8 cellular contexts compared by ENCODE assay signal in genomic region chr17:18261659-18262058, GRCh38. TPM values are rescaled to one million over a fixed set of nuclear protein-coding genes. Genes with fewer than 3 reads are reported as not detected.
DNase-seq lines count a peak whose midpoint lies in the region; ATAC-seq and TF ChIP-seq lines count a peak whose summit lies in the region.

No MANE protein-coding gene starts in this region.

- no peak for TF ChIP-seq POLR2A in adrenal gland (IDR thresholded peaks at IDR 0.05)

- TF ChIP-seq CTCF in adrenal gland (IDR thresholded peaks at IDR 0.05) (no peak), liver (IDR thresholded peaks at IDR 0.05; ENCODE audit: low read depth, low read length, missing input control) (no peak), tibial artery (IDR thresholded peaks at IDR 0.05) (no peak)

- H3K27me3 Mint-ChIP-seq in activated T-cell treated with anti-CD3 and anti-CD28 coated beads, Interleukin-2, amount 50 U/mL, for 24 hours = no peaks in the 10 kb centered on the region

- peaks cover 42% of the 10 kb centered on the region for H3K4me1 Mint-ChIP-seq in activated T-cell treated with anti-CD3 and anti-CD28 coated beads, Interleukin-2, amount 50 U/mL, for 24 hours (ENCODE audit: low read depth)

- peak overlapping the region; percentile 80 for H3K4me3 Mint-ChIP-seq in activated T-cell treated with anti-CD3 and anti-CD28 coated beads, Interleukin-2, amount 50 U/mL, for 24 hours

- DNase-seq in activated T-cell treated with anti-CD3 and anti-CD28 coated beads, Interleukin-2, amount 50 U/mL, for 24 hours = no peak
- no peak for DNase-seq in activated T-cell treated with anti-CD3 and anti-CD28 coated beads, Interleukin-2, amount 50 U/mL, for 1 hour
- DNase-seq in adrenal gland (no peak), tibial artery (no peak), DMS79 (lab: John Stamatoyannopoulos, UW) (no peak)

- H3K4me1 ChIP-seq in adrenal gland (replicated peaks in 1 of 2) (peaks cover 36 to 46% of the 10 kb centered on the region in 2 donors), liver (ENCODE audit: control insufficient read depth in 4 of 4, insufficient read depth in 4 of 4, low read length in 3 of 4) (peaks cover 24 to 42% (median 31%) of the 10 kb centered on the region in 4 donors), tibial artery (peaks cover 0 to 48% (median 41%) of the 10 kb centered on the region in 4 donors)

- peaks cover 26% of the 10 kb centered on the region for H3K36me3 Mint-ChIP-seq in activated T-cell treated with anti-CD3 and anti-CD28 coated beads, Interleukin-2, amount 50 U/mL, for 24 hours (ENCODE audit: low read depth)

- TF ChIP-seq RAD21 in liver (IDR thresholded peaks at IDR 0.05) = no peak

- WGBS in adrenal gland, 4 donors = 82 to 100% (median 88%) methylated on average over 1 to 3 of the region's 3 CpGs
- WGBS in liver = 91% methylated on average over 3 of the region's 3 CpGs

- H3K27me3 ChIP-seq in adrenal gland (no peaks in the 10 kb centered on the region), liver (ENCODE audit: control insufficient read depth in 4 of 4, insufficient read depth in 4 of 4, low read length in 3 of 4) (no peaks in the 10 kb centered on the region), tibial artery (no peaks in the 10 kb centered on the region)

- H3K36me3 ChIP-seq in adrenal gland (replicated peaks in 1 of 2) = peaks cover 0 to 33% of the 10 kb centered on the region in 2 donors
- H3K36me3 ChIP-seq in liver (ENCODE audit: control insufficient read depth in 4 of 4, insufficient read depth in 3 of 4, low read depth in 1 of 4, low read length in 3 of 4) = peaks cover 6 to 20% (median 12%) of the 10 kb centered on the region in 4 donors
- peaks cover 26 to 40% (median 32%) of the 10 kb centered on the region in 3 donors for H3K36me3 ChIP-seq in tibial artery

- ATAC-seq in HG03469 (IDR thresholded peaks at IDR 0.05; ENCODE audit: unreplicated experiment) = no peak
- ATAC-seq in HG03457 (IDR thresholded peaks at IDR 0.05; ENCODE audit: unreplicated experiment) = no peak

- intact Hi-C loops in adrenal gland (cut with DNase I) = no loop called here
- intact Hi-C loops in tibial artery (cut with DNase I; ENCODE audit: low total_unique reads) = loop anchor here (5.0 kb wide), 1 partner anchor 51 kb away; the partner anchor contains the start of gene TOP3A

- no peaks in the 10 kb centered on the region for H3K9me3 Mint-ChIP-seq in activated T-cell treated with anti-CD3 and anti-CD28 coated beads, Interleukin-2, amount 50 U/mL, for 24 hours

- H3K4me3 ChIP-seq in adrenal gland (peak overlapping the region in 1 of 4 donors; percentile 90), liver (ENCODE audit: low read depth in 1 of 3, low read length in 3 of 3) (peak overlapping the region in 1 of 3 donors; percentile 80), tibial artery (peak overlapping the region; percentile 69 to 87)

- H3K9me3 ChIP-seq in adrenal gland (replicated peaks in 1 of 3) (no peaks in the 10 kb centered on the region), liver (ENCODE audit: control insufficient read depth in 4 of 4, low read length in 3 of 4) (no peaks in the 10 kb centered on the region), tibial artery (no peaks in the 10 kb centered on the region)

- H3K9ac ChIP-seq in liver (ENCODE audit: low read depth in 1 of 2, low read length in 2 of 2) = peak overlapping the region in 1 of 2 donors; percentile 39

- H3K27ac ChIP-seq in adrenal gland (peak overlapping the region in 4 of 5 donors; percentile 91 to 96 (median 93)), liver (ENCODE audit: low read depth in 1 of 2, low read length in 2 of 2) (peak overlapping the region; percentile 84 to 85), tibial artery (peak overlapping the region; percentile 92 to 98)

- peak overlapping the region; percentile 89 for H3K27ac Mint-ChIP-seq in activated T-cell treated with anti-CD3 and anti-CD28 coated beads, Interleukin-2, amount 50 U/mL, for 24 hours

TF ChIP-seq in liver, 16 proteins besides CTCF, POLR2A, EP300 and RAD21:
- TF ChIP-seq HNF4A (conservative IDR thresholded peaks at IDR 0.05) (no peak), FOXA2 (IDR thresholded peaks at IDR 0.05) (no peak), RXRA (IDR thresholded peaks at IDR 0.05) (no peak), NR2F2 (IDR thresholded peaks at IDR 0.05) (no peak)

RNA-seq across cellular contexts. Expression of gene MIEF2, which starts 1.2 kb away (rescaled TPM):
- total RNA-seq in adrenal gland (10 to 100 TPM; 18.3 to 46.6 (median 29.2) TPM), liver (10 to 100 TPM in 1 of 2 donors, 1 to 10 TPM in 1; 7.4 to 11.1 TPM)
- polyA plus RNA-seq in adrenal gland (10 to 100 TPM in 1 of 3 donors, 1 to 10 TPM in 2; 4.1 to 10.7 (median 9.5) TPM), liver (1 to 10 TPM; 4.1 to 5.8 TPM)

RNA-seq across cellular contexts. Expression of gene FLII, which starts 3.1 kb away (rescaled TPM):
- 100 to 1,000 TPM; 172 to 331 (median 297) TPM for total RNA-seq in adrenal gland
- 100 to 1,000 TPM; 276 to 652 (median 461) TPM for polyA plus RNA-seq in adrenal gland
- total RNA-seq in liver = 10 to 100 TPM; 73.4 to 90.9 TPM
- 10 to 100 TPM; 49.3 to 79.3 TPM for polyA plus RNA-seq in liver

RNA-seq across cellular contexts. Expression of gene LLGL1, which starts 36.2 kb away (rescaled TPM):
- total RNA-seq in adrenal gland (10 to 100 TPM; 21.8 to 65.1 (median 48.2) TPM), liver (10 to 100 TPM in 1 of 2 donors, 1 to 10 TPM in 1; 3.4 to 12.0 TPM)
- polyA plus RNA-seq in adrenal gland (10 to 100 TPM in 1 of 3 donors, 1 to 10 TPM in 2; 4.1 to 27.8 (median 8.9) TPM), liver (1 to 10 TPM in 1 of 2 donors, under 1 TPM in 1; 0.39 to 2.2 TPM)

RNA-seq across cellular contexts. Expression of gene TOP3A, which starts 53.1 kb away (rescaled TPM):
- 10 to 100 TPM; 20.4 to 59.6 (median 32.8) TPM for total RNA-seq in adrenal gland
- polyA plus RNA-seq in adrenal gland = 10 to 100 TPM; 17.8 to 33.0 (median 19.2) TPM
- total RNA-seq in liver = 10 to 100 TPM; 18.3 to 37.5 TPM
- polyA plus RNA-seq in liver = 10 to 100 TPM in 1 of 2 donors, 1 to 10 TPM in 1; 6.6 to 10.2 TPM

RNA-seq across cellular contexts. Expression of gene SMCR8, which starts 53.4 kb away (rescaled TPM):
- total RNA-seq in adrenal gland (10 to 100 TPM; 16.4 to 21.4 (median 18.5) TPM), liver (1 to 10 TPM; 9.0 to 9.7 TPM)
- polyA plus RNA-seq in adrenal gland (10 to 100 TPM in 1 of 3 donors, 1 to 10 TPM in 2; 1.7 to 13.8 (median 4.6) TPM), liver (1 to 10 TPM in 1 of 2 donors, under 1 TPM in 1; 0.76 to 3.2 TPM)
